24 cellular contexts compared by ENCODE assay signal in the genomic region with DNA sequence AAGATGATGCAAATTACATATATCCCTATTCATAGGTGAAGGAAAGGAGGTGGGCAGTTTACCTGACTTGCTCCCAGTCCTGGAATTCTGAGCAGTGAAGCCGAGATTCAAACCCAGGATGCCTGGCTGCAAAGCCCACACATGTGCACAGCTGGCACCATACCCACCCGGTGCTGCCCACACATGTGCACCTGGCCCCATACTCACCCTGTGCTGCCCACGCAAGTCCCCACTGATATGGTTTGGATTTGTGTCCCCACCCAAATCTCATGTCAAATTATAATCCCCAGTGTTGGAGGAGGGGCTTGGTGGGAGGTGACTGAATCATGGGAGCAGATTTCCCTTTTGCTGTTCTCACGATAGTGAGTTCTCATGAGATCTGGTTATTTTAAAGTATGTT.
"Had no signal": no experiment of that assay in that cellular context is flagged by ENCODE, and none has a peak within 500 bp of the region (broad histone marks: within the 10 kb centered on the region; RNA-seq: fewer than 3 reads in every experiment).

No MANE protein-coding gene starts in this region.

- H3K4me3 ChIP-seq: breast epithelium, left lung, ovary, prostate gland, tibial artery had no signal

- H3K36me3 ChIP-seq: breast epithelium, left lung, neutrophil, ovary, prostate gland, tibial artery, WERI-Rb-1 had no signal

- H3K27me3 Mint-ChIP-seq: activated naive CD8-positive, alpha-beta T cell treated with anti-CD3 and anti-CD28 coated beads, Interleukin-2, amount 10 ng/mL, durations not matched to agents 7 days and 5 days; activated T-cell treated with anti-CD3 and anti-CD28 coated beads, Interleukin-2, amount 50 U/mL, for 24 hours; natural killer cell treated with Interleukin-12 subunit alpha and Interleukin-12 subunit beta and Interleukin-15 and Interleukin-18, amount 100 ng/mL, for 72 hours; stimulated activated naive CD8-positive, alpha-beta T cell treated with anti-CD3 and anti-CD28 coated beads, Interleukin-15, Interleukin-2, amounts not matched to agents 100 ng/mL and 50 ng/mL, for 24 hours had no signal

- H3K4me1 ChIP-seq: breast epithelium, foreskin keratinocyte, left lung, prostate gland, tibial artery had no signal

- H3K4me3 Mint-ChIP-seq: activated naive CD4-positive, alpha-beta T cell treated with anti-CD3 and anti-CD28 coated beads for 36 hours; activated naive CD8-positive, alpha-beta T cell treated with anti-CD3 and anti-CD28 coated beads, Interleukin-2, amount 10 ng/mL, durations not matched to agents 7 days and 5 days; activated T-cell treated with anti-CD3 and anti-CD28 coated beads, Interleukin-2, amount 50 U/mL, for 24 hours; dendritic cell treated with granulocyte-macrophage colony-stimulating factor and Interleukin-4, amounts not matched to agents 40 ng/mL and 50 ng/mL, for 4 days; natural killer cell treated with Interleukin-12 subunit alpha and Interleukin-12 subunit beta and Interleukin-15 and Interleukin-18, amount 100 ng/mL, for 72 hours; stimulated activated naive CD8-positive, alpha-beta T cell treated with anti-CD3 and anti-CD28 coated beads, Interleukin-15, Interleukin-2, amounts not matched to agents 100 ng/mL and 50 ng/mL, for 24 hours; T-cell had no signal

- H3K27me3 ChIP-seq: foreskin keratinocyte, ovary had no signal

- H3K27ac ChIP-seq: breast epithelium, foreskin keratinocyte, left lung, neutrophil, ovary, prostate gland, tibial artery, WERI-Rb-1 had no signal

- H3K9me3 Mint-ChIP-seq: natural killer cell treated with Interleukin-12 subunit alpha and Interleukin-12 subunit beta and Interleukin-15 and Interleukin-18, amount 100 ng/mL, for 72 hours had no signal

- H3K27ac Mint-ChIP-seq: activated naive CD4-positive, alpha-beta T cell treated with anti-CD3 and anti-CD28 coated beads for 36 hours; activated naive CD8-positive, alpha-beta T cell treated with anti-CD3 and anti-CD28 coated beads, Interleukin-2, amount 10 ng/mL, durations not matched to agents 7 days and 5 days; activated T-helper 2 cell treated with anti-CD3 and anti-CD28 coated beads, Interferon-gamma antibody, Interleukin-2, Interleukin-4, amounts not matched to agents 10 μg/mL and 5 μg/mL and 100 μg/mL, durations not matched to agents 14 hours and 24 hours and 36 hours; dendritic cell treated with granulocyte-macrophage colony-stimulating factor and Interleukin-4, amounts not matched to agents 40 ng/mL and 50 ng/mL, for 4 days; natural killer cell treated with Interleukin-12 subunit alpha and Interleukin-12 subunit beta and Interleukin-15 and Interleukin-18, amount 100 ng/mL, for 72 hours; stimulated activated naive CD8-positive, alpha-beta T cell treated with anti-CD3 and anti-CD28 coated beads, Interleukin-15, Interleukin-2, amounts not matched to agents 100 ng/mL and 50 ng/mL, for 24 hours had no signal

- DNase-seq: activated CD4-positive, CD25-positive, alpha-beta regulatory T cell treated with anti-CD3 and anti-CD28 coated beads, Interleukin-2, amount 50 U/mL, for 72 hours; activated CD8-positive, alpha-beta memory T cell treated with anti-CD3 and anti-CD28 coated beads, Interleukin-2, amount 50 U/mL, for 4 hours; activated naive CD4-positive, alpha-beta T cell treated with anti-CD3 and anti-CD28 coated beads for 36 hours; activated naive CD8-positive, alpha-beta T cell treated with anti-CD3 and anti-CD28 coated beads, Interleukin-2, amount 10 ng/mL, durations not matched to agents 7 days and 5 days; amniotic stem cell; effector CD8-positive, alpha-beta T cell; erythroblast; foreskin keratinocyte; left lung; mammary epithelial cell; midbrain; stimulated activated CD4-positive, alpha-beta T cell treated with anti-CD3 and anti-CD28 coated beads, Interleukin-1b, Interleukin-23, amount 100 ng/mL, for 48 hours; tibial artery; WERI-Rb-1 had no signal

- H3K9me3 ChIP-seq: ovary, prostate gland had no signal
